23 cellular contexts compared by ENCODE assay signal in the genomic region with DNA sequence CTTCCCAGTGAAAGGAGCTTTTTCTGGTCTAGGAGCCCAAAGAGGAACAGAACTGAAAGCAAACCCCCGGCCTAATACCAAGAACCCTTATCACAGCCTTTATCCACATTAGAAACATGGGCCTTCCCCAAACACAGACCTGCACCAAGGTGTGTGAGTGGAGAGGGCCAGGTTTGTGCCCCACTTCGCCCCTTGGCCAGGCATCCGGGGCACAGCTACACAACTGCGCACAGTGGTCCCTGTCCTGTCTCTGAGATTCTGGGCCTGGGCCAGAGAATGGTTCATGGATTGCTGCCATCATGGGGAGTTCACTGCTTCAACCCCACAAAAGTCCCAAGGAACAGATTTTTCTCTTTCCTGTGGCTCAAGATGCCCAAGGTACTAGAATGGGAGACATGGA.
DNase-seq lines count a peak whose midpoint lies in the region; ATAC-seq, FAIRE-seq and TF ChIP-seq lines count a peak whose summit lies in the region.
"Had no signal": no experiment of that assay in that cellular context is flagged by ENCODE, and none has a peak within 500 bp of the region (broad histone marks: within the 10 kb centered on the region; RNA-seq: fewer than 3 reads in every experiment).

No MANE protein-coding gene starts in this region.

- H3K9me3 ChIP-seq in right atrium auricular region (no peaks in the 10 kb centered on the region), H1 (ENCODE audit: insufficient read depth in 2 of 2, low read depth in 1 of 2, low read length in 1 of 2) (no peaks in the 10 kb centered on the region)
- H3K9me3 ChIP-seq: BLaER1 had no signal

- H3K9ac ChIP-seq in H1 (replicated peaks in 1 of 4; ENCODE audit: extremely low read depth in 1 of 4, low read depth in 3 of 4, low read length in 3 of 4) = no peak overlapping the region; a peak in 1 of 7 replicates
- H3K9ac ChIP-seq: BLaER1 had no signal

- no peak overlapping the region for H3K4me3 Mint-ChIP-seq in osteocyte (ENCODE audit: unreplicated experiment)
- no peak overlapping the region for H3K4me3 Mint-ChIP-seq in activated naive CD8-positive, alpha-beta T cell treated with anti-CD3 and anti-CD28 coated beads, Interleukin-2, amount 50 U/mL, for 24 hours
- no peak overlapping the region for H3K4me3 Mint-ChIP-seq in effector memory CD8-positive, alpha-beta T cell
- H3K4me3 Mint-ChIP-seq: B cell; CD4-positive, CD25-positive, alpha-beta regulatory T cell; CD8-positive, alpha-beta T cell; GM23338 had no signal

- no peak overlapping the region for H2BK120ac ChIP-seq in H1 (replicated peaks; ENCODE audit: low read depth, low read length)

- H3K27ac Mint-ChIP-seq in osteocyte (ENCODE audit: unreplicated experiment) = peak overlapping the region; percentile 75
- H3K27ac Mint-ChIP-seq in activated naive CD8-positive, alpha-beta T cell treated with anti-CD3 and anti-CD28 coated beads, Interleukin-2, amount 50 U/mL, for 24 hours = no peak overlapping the region
- no peak overlapping the region for H3K27ac Mint-ChIP-seq in effector memory CD8-positive, alpha-beta T cell
- H3K27ac Mint-ChIP-seq: B cell; CD8-positive, alpha-beta T cell had no signal

- no peak overlapping the region for H2AK5ac ChIP-seq in H1 (ENCODE audit: low read depth, low read length)

- no peak for FAIRE-seq in H1 (lab: Jason Lieb, UNC)
- FAIRE-seq: A204.1, D721Med, GM12891, GM18507, H54 had no signal

- TF ChIP-seq CTCF in right atrium auricular region (IDR thresholded peaks at IDR 0.05) = no peak
- TF ChIP-seq CTCF in H1 (IDR thresholded peaks at IDR 0.05; ENCODE audit: control extremely low read depth in 1 of 3, insufficient read depth in 1 of 3, low read depth in 1 of 3, low read length in 3 of 3) = no peak
- no peak for TF ChIP-seq CTCF in osteocyte (IDR thresholded peaks at IDR 0.05)

- no peak overlapping the region for H4K5ac ChIP-seq in H1 (ENCODE audit: insufficient read length, low read depth, low read length)

- POLR2A ChIA-PET in H1 (lab: Charles Lee; ENCODE audit: partially characterized antibody) = no interaction called here

- no peaks in the 10 kb centered on the region for H3K27me3 ChIP-seq in right atrium auricular region
- no peaks in the 10 kb centered on the region for H3K27me3 ChIP-seq in H1 (replicated peaks in 1 of 4; ENCODE audit: control insufficient read depth in 3 of 4, extremely low read depth in 1 of 4, insufficient read depth in 3 of 4, low read length in 3 of 4)
- H3K27me3 ChIP-seq: BLaER1 had no signal

- TF ChIP-seq POLR2A in H1 (IDR thresholded peaks at IDR 0.05; ENCODE audit: control extremely low read depth in 1 of 2, low read depth in 2 of 2, low read length in 2 of 2) = no peak

- H3K4me1 ChIP-seq in right atrium auricular region (no peaks in the 10 kb centered on the region), H1 (replicated peaks in 1 of 4; ENCODE audit: control insufficient read depth in 3 of 4, insufficient read depth in 4 of 4, low read length in 3 of 4) (peaks cover 0 to 13% (median 3%) of the 10 kb centered on the region in 4 experiments; a peak in 4 of 7 replicates)

- peak; percentile 46 for DNase-seq in cardiac septum (ENCODE audit: low spot score)
- DNase-seq in right atrium auricular region (ENCODE audit: low spot score) = no peak
- DNase-seq in H1 (ENCODE audit: low read depth in 1 of 2, low spot score in 2 of 2) = no peak
- DNase-seq in osteocyte (ENCODE audit: extremely low spot score, unreplicated experiment) = no peak
- no peak for DNase-seq in activated naive CD8-positive, alpha-beta T cell treated with anti-CD3 and anti-CD28 coated beads, Interleukin-2, amount 50 U/mL, for 24 hours
- DNase-seq in COR-L47 (lab: John Stamatoyannopoulos, UW) = no peak
- no peak for DNase-seq in effector memory CD8-positive, alpha-beta T cell
- DNase-seq: CD4-positive, CD25-positive, alpha-beta regulatory T cell; CD8-positive, alpha-beta T cell; DMS53; DMS79 treated with DMSO at 0.1 percent for 48 hours; GF-D8; HCEC 1CT had no signal

- peaks cover 38% of the 10 kb centered on the region for H3K36me3 Mint-ChIP-seq in osteocyte (ENCODE audit: unreplicated experiment)
- H3K36me3 Mint-ChIP-seq in activated naive CD8-positive, alpha-beta T cell treated with anti-CD3 and anti-CD28 coated beads, Interleukin-2, amount 50 U/mL, for 24 hours (ENCODE audit: low read depth) = no peaks in the 10 kb centered on the region
- no peaks in the 10 kb centered on the region for H3K36me3 Mint-ChIP-seq in effector memory CD8-positive, alpha-beta T cell (ENCODE audit: insufficient read depth)
- H3K36me3 Mint-ChIP-seq: CD4-positive, CD25-positive, alpha-beta regulatory T cell; CD8-positive, alpha-beta T cell had no signal

- no peak overlapping the region for H2BK5ac ChIP-seq in H1 (ENCODE audit: low read depth, low read length)

- no peaks in the 10 kb centered on the region for H3K27me3 Mint-ChIP-seq in osteocyte (ENCODE audit: unreplicated experiment)
- H3K27me3 Mint-ChIP-seq in activated naive CD8-positive, alpha-beta T cell treated with anti-CD3 and anti-CD28 coated beads, Interleukin-2, amount 50 U/mL, for 24 hours = peaks cover 18% of the 10 kb centered on the region
- peaks cover 36 to 91% of the 10 kb centered on the region in 2 donors for H3K27me3 Mint-ChIP-seq in effector memory CD8-positive, alpha-beta T cell

- H3K4ac ChIP-seq in H1 (replicated peaks; ENCODE audit: insufficient read length, low read depth, low read length) = no peak overlapping the region

- no peak overlapping the region for H3K4me2 ChIP-seq in H1 (ENCODE audit: insufficient read depth in 1 of 2, low read depth in 2 of 2, low read length in 2 of 2)
- H3K4me2 ChIP-seq: BLaER1, GM23338 had no signal

- no peaks in the 10 kb centered on the region for H3K79me2 ChIP-seq in H1 (ENCODE audit: control insufficient read depth in 1 of 2, insufficient read depth in 2 of 2, low read length in 2 of 2)

- H3K14ac ChIP-seq in H1 (ENCODE audit: insufficient read length) = no peak overlapping the region

- H3K4me1 Mint-ChIP-seq in osteocyte (ENCODE audit: unreplicated experiment) = peaks cover 44% of the 10 kb centered on the region
- H3K4me1 Mint-ChIP-seq in activated naive CD8-positive, alpha-beta T cell treated with anti-CD3 and anti-CD28 coated beads, Interleukin-2, amount 50 U/mL, for 24 hours = no peaks in the 10 kb centered on the region
- peaks cover 0 to 3% of the 10 kb centered on the region in 2 donors for H3K4me1 Mint-ChIP-seq in effector memory CD8-positive, alpha-beta T cell (ENCODE audit: low read depth in 2 of 2)
- H3K4me1 Mint-ChIP-seq: B cell had no signal

- no peak overlapping the region for H4K8ac ChIP-seq in H1 (ENCODE audit: extremely low read depth, insufficient read depth, low read length)

- no peak overlapping the region for H2AFZ ChIP-seq in H1 (ENCODE audit: low read length)
- H2AFZ ChIP-seq: GM23338 had no signal

- no peak overlapping the region for H3K18ac ChIP-seq in H1 (ENCODE audit: extremely low read depth, low read length)

- H2BK12ac ChIP-seq in H1 (ENCODE audit: low read depth, low read length) = 0 out of 2 replicates have a peak overlapping the region, but pooled peaks have one; percentile 23

- H4K91ac ChIP-seq in H1 (replicated peaks; ENCODE audit: insufficient read length, low read length) = no peak overlapping the region

- no peaks in the 10 kb centered on the region for H3K36me3 ChIP-seq in right atrium auricular region
- no peaks in the 10 kb centered on the region for H3K36me3 ChIP-seq in H1 (ENCODE audit: control insufficient read depth in 2 of 4, insufficient read depth in 4 of 4, low read length in 3 of 4)

- no peaks in the 10 kb centered on the region for H3K9me3 Mint-ChIP-seq in osteocyte (ENCODE audit: unreplicated experiment)
- H3K9me3 Mint-ChIP-seq in activated naive CD8-positive, alpha-beta T cell treated with anti-CD3 and anti-CD28 coated beads, Interleukin-2, amount 50 U/mL, for 24 hours = no peaks in the 10 kb centered on the region
- H3K9me3 Mint-ChIP-seq in effector memory CD8-positive, alpha-beta T cell = no peaks in the 10 kb centered on the region
- H3K9me3 Mint-ChIP-seq: CD8-positive, alpha-beta T cell; GM23338 had no signal

- ATAC-seq in activated naive CD8-positive, alpha-beta T cell treated with anti-CD3 and anti-CD28 coated beads, Interleukin-2, amount 50 U/mL, for 24 hours = no peak
- no peak for ATAC-seq in effector memory CD8-positive, alpha-beta T cell (replicated peaks)
- ATAC-seq: CD8-positive, alpha-beta T cell; GM23338 had no signal

- no peak overlapping the region for H2BK15ac ChIP-seq in H1 (ENCODE audit: low read length)

- TF ChIP-seq RAD21 in H1 (IDR thresholded peaks at IDR 0.05 in 1 of 2, conservative IDR thresholded peaks at IDR 0.05 in 1 of 2; ENCODE audit: low read depth in 2 of 2, low read length in 2 of 2) = no peak

- 96% methylated on average over 4 of the region's 4 CpGs; no CpG with 5 or more reads in 1 of the 2 experiments for WGBS in H1 (ENCODE audit: extremely low coverage in 1 of 2, insufficient coverage in 1 of 2, insufficient read length in 1 of 2, insufficient replicate concordance in 2 of 2, low coverage in 1 of 2, low lambda C conversion rate in 2 of 2, missing lambda C conversion rate in 1 of 2), 2 experiments

- TF ChIP-seq EP300 in H1 (IDR thresholded peaks at IDR 0.05; ENCODE audit: borderline replicate concordance in 1 of 2, low read depth in 2 of 2, low read length in 2 of 2) = no peak

- H3K4me3 ChIP-seq in right atrium auricular region (no peak overlapping the region), H1 (ENCODE audit: extremely low read depth in 1 of 4, insufficient read depth in 2 of 4, low read depth in 3 of 4, low read length in 4 of 4) (no peak overlapping the region)
- H3K4me3 ChIP-seq: BLaER1, GM23338 had no signal

- H3K56ac ChIP-seq in H1 (replicated peaks; ENCODE audit: insufficient read length, low read depth, low read length) = no peak overlapping the region

- H3K23me2 ChIP-seq in H1 (ENCODE audit: low read depth, low read length) = no peaks in the 10 kb centered on the region

- no peak overlapping the region for H2BK20ac ChIP-seq in H1 (ENCODE audit: low read length)

- no peaks in the 10 kb centered on the region for H3K79me1 ChIP-seq in H1 (ENCODE audit: low read depth, low read length)

- intact Hi-C loops in cardiac septum (cut with DNase I) = loop anchor here (2.0 to 5.0 kb wide), 3 partner anchors 112 to 398 kb away; no protein-coding TSS in a partner anchor

- H4K20me1 ChIP-seq in H1 (replicated peaks in 1 of 2; ENCODE audit: control insufficient read depth in 1 of 2, insufficient read depth in 2 of 2, low read length in 2 of 2) = peaks cover 0 to 2% of the 10 kb centered on the region in 2 experiments
- H4K20me1 ChIP-seq: BLaER1 had no signal

- CTCF ChIA-PET in H1 (lab: Charles Lee; ENCODE audit: partially characterized antibody) = interaction anchor here (1.0 to 4.7 kb wide), 8 partner anchors 8 to 216 kb away, joined by 3 to 133 read pairs (median 5); a partner anchor contains a TSS

- no peak overlapping the region for H3K23ac ChIP-seq in H1 (ENCODE audit: insufficient read length)

- no peak overlapping the region for H3K27ac ChIP-seq in right atrium auricular region
- H3K27ac ChIP-seq in H1 (ENCODE audit: low read depth, low read length) = no peak overlapping the region
- H3K27ac ChIP-seq: 22Rv1, BLaER1, C4-2B had no signal

TF ChIP-seq in H1, 55 proteins besides CTCF, POLR2A, EP300 and RAD21:
- TF ChIP-seq TAF7 (optimal IDR thresholded peaks at IDR 0.05; ENCODE audit: borderline replicate concordance, low read depth, low read length) = no peak
